ENCODE assay signal across 10 cellular contexts in the genomic region with DNA sequence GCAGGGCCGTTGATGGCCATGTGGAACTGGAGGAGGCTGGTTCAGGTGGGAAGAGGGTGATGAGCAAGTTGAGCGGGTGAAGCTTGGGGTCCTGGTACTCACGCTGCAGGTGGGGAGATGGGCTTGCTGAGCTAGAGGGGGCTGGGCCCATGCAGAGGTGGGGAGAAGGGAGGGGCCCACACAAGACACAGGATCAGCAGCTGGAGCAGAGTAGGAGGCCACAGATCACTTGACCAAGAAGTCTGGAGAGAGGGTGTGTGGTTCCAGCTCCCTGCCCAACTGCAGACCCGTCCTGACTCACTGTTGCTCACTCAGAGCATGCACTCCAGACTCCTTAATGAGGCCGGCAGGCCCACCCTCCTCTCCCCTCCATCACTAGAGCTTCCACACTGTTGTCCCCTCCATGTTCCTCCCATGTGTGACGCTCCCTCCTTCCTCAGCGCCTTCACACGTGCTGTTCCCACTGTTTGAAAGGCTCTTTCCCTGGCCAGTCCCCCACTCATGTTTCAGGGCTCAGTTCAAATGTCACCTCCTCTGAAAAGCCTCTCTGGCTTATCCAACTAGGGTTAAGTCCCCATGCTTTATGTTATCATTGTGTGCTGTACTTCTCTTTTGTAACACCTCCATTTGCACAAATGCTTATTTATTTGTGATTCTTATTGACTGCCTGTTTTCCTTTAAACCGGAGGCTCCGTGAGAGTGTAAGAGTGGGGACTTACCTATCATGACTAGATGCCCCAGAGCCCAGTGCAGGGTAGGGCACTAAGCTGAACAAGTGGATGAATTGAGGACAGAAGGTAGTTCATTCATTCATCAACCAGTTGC. TPM values are rescaled to one million over a fixed set of nuclear protein-coding genes. Genes with fewer than 3 reads are reported as not detected.
A peak's percentile ranks its signal among the peaks of the same experiment; 100 is the strongest.
DNase-seq lines count a peak whose midpoint lies in the region; ATAC-seq and TF ChIP-seq lines count a peak whose summit lies in the region.
"Had no signal": no experiment of that assay in that cellular context is flagged by ENCODE, and none has a peak within 500 bp of the region (broad histone marks: within the 10 kb centered on the region; RNA-seq: fewer than 3 reads in every experiment).

No MANE protein-coding gene starts in this region.

- no peaks in the 10 kb centered on the region for H3K9me2 ChIP-seq in Karpas-422 (replicated peaks; ENCODE audit: insufficient read depth, low read length)

- H2AFZ ChIP-seq in Karpas-422 (ENCODE audit: low read length), result no peak overlapping the region
- no peak overlapping the region for H2AFZ ChIP-seq in mammary epithelial cell (ENCODE audit: low read depth, low read length)

- H3K27me3 Mint-ChIP-seq in naive B cell, result no peaks in the 10 kb centered on the region

- peaks cover 4 to 52% (median 32%) of the 10 kb centered on the region in 11 experiments; a peak in 21 of 22 replicates for H3K36me3 ChIP-seq in BLaER1 treated with 17β-estradiol and CSF1 and Interleukin-3, amounts not matched to agents 10 nM and 100 nM
- H3K36me3 ChIP-seq in Karpas-422 (ENCODE audit: insufficient read depth, low read length) (peaks cover 9% of the 10 kb centered on the region), mammary epithelial cell (ENCODE audit: insufficient read depth, low read length) (peaks cover 2% of the 10 kb centered on the region)

- H3K27me3 ChIP-seq in BLaER1 treated with 17β-estradiol and CSF1 and Interleukin-3, amounts not matched to agents 10 nM and 100 nM, result no peaks in the 10 kb centered on the region
- H3K27me3 ChIP-seq in Karpas-422 (ENCODE audit: low read length) (no peaks in the 10 kb centered on the region), mammary epithelial cell (ENCODE audit: insufficient read depth, low read length) (no peaks in the 10 kb centered on the region)

- peaks cover 57 to 69% (median 64%) of the 10 kb centered on the region in 10 experiments for H3K4me1 ChIP-seq in BLaER1 treated with 17β-estradiol and CSF1 and Interleukin-3, amounts not matched to agents 10 nM and 100 nM
- H3K4me1 ChIP-seq in Karpas-422 (ENCODE audit: low read length) (peaks cover 33% of the 10 kb centered on the region), mammary epithelial cell (ENCODE audit: insufficient read depth, low read length) (peaks cover 25% of the 10 kb centered on the region)

- peaks cover 0 to 7% of the 10 kb centered on the region in 2 donors for H3K36me3 Mint-ChIP-seq in naive B cell

- CTCF ChIA-PET in mammary epithelial cell (lab: Charles Lee; ENCODE audit: low non-redundant PET), result interaction anchor here (0.6 kb wide), 1 partner anchor 576 kb away, joined by 3 read pairs; no protein-coding TSS in a partner anchor

- peak overlapping the region; percentile 88 to 100 (median 98) for H3K4me2 ChIP-seq in BLaER1 treated with 17β-estradiol and CSF1 and Interleukin-3, amounts not matched to agents 10 nM and 100 nM
- H3K4me2 ChIP-seq in Karpas-422 (ENCODE audit: low read depth, low read length, poor library complexity, severe bottlenecking) (peak overlapping the region; percentile 83), mammary epithelial cell (ENCODE audit: insufficient read depth, low read depth, low read length) (peak overlapping the region; percentile 75)

- no peak for TF ChIP-seq CTCF in mammary epithelial cell (conservative IDR thresholded peaks at IDR 0.05 in 1 of 2, IDR thresholded peaks at IDR 0.05 in 1 of 2; ENCODE audit: extremely low read depth in 1 of 2, insufficient read depth in 1 of 2, low read depth in 1 of 2, low read length in 2 of 2)

- H3K9me3 Mint-ChIP-seq in naive B cell, result no peaks in the 10 kb centered on the region

- H3K9ac ChIP-seq in BLaER1 treated with 17β-estradiol and CSF1 and Interleukin-3, amounts not matched to agents 10 nM and 100 nM, result peak overlapping the region; percentile 73 to 95 (median 87); a peak in 21 of 22 replicates
- H3K9ac ChIP-seq in Karpas-422 (ENCODE audit: low read length) (peak overlapping the region; percentile 84), mammary epithelial cell (ENCODE audit: insufficient read depth, low read length) (peak overlapping the region; percentile 83)

- intact Hi-C loops in mammary epithelial cell (cut with micrococcal nuclease), result no loop called here

- in situ Hi-C loops in mammary epithelial cell (cut with MboI; ENCODE audit: low sequenced_read_pairs in 2 of 2), result loop anchor here in 1 of 2 donors (5.0 to 25.0 kb wide), 2 partner anchors 63 to 318 kb away; a partner anchor contains a TSS

- dilution Hi-C loops in mammary epithelial cell (cut with HindIII; ENCODE audit: low sequenced_read_pairs), result no loop called here

- peak overlapping the region; percentile 66 to 98 (median 94) for H3K4me3 ChIP-seq in BLaER1 treated with 17β-estradiol and CSF1 and Interleukin-3, amounts not matched to agents 10 nM and 100 nM
- H3K4me3 ChIP-seq in Karpas-422 (ENCODE audit: low read length) (peak overlapping the region; percentile 96), mammary epithelial cell (replicated peaks in 1 of 3; ENCODE audit: insufficient read depth in 1 of 3, low read depth in 2 of 3, low read length in 3 of 3) (peak overlapping the region; percentile 76 to 94 (median 77))

- peak overlapping the region in 7 of 11 experiments; percentile 13 to 92 (median 87); a peak in 9 of 22 replicates for H3K27ac ChIP-seq in BLaER1 treated with 17β-estradiol and CSF1 and Interleukin-3, amounts not matched to agents 10 nM and 100 nM
- H3K27ac ChIP-seq in Karpas-422 (ENCODE audit: low read length) (no peak overlapping the region), mammary epithelial cell (ENCODE audit: insufficient read depth, low read depth, low read length) (peak overlapping the region; percentile 85)

- WGBS in mammary epithelial cell (ENCODE audit: low coverage, missing lambda C conversion rate), result 69% methylated on average over 9 of the region's 10 CpGs

- H4K20me1 ChIP-seq in BLaER1 treated with 17β-estradiol and CSF1 and Interleukin-3, amounts not matched to agents 10 nM and 100 nM, result peaks cover 0 to 71% (median 56%) of the 10 kb centered on the region in 11 experiments; a peak in 19 of 22 replicates
- H4K20me1 ChIP-seq in Karpas-422 (ENCODE audit: insufficient read depth, low read depth, low read length) (peaks cover 13% of the 10 kb centered on the region; the same call in 1 of the 2 replicates), mammary epithelial cell (ENCODE audit: insufficient read depth, low read length) (no peaks in the 10 kb centered on the region)

- no TSS peak for BruUV-seq in mammary epithelial cell (replicated peaks; lab: Mats Ljungman, UMichigan)

- no peaks in the 10 kb centered on the region for H3K9me3 ChIP-seq in BLaER1 treated with 17β-estradiol and CSF1 and Interleukin-3, amounts not matched to agents 10 nM and 100 nM (replicated peaks in 1 of 11)
- H3K9me3 ChIP-seq in Karpas-422 (ENCODE audit: low read length) (no peaks in the 10 kb centered on the region), mammary epithelial cell (replicated peaks; ENCODE audit: insufficient read depth, low read length) (no peaks in the 10 kb centered on the region)

- DNase-seq in Karpas-422 (no peak), mammary epithelial cell (no peak), naive B cell (no peak), T-helper 9 cell (no peak), mucosa of gallbladder (ENCODE audit: low spot score) (no peak), SHP77 treated with DMSO at 0.1 percent for 48 hours (lab: John Stamatoyannopoulos, UW) (no peak)
- no peak for DNase-seq in activated effector memory CD4-positive, alpha-beta T cell treated with Interleukin-2 at 50 U/mL for 16 hours
- DNase-seq: activated effector memory CD4-positive, alpha-beta T cell treated with anti-CD3 and anti-CD28 coated beads, Interleukin-2, amount 50 U/mL, for 16 hours; NCI-H187 had no signal

- peak overlapping the region; percentile 59 to 97 (median 90) for H3K4me3 Mint-ChIP-seq in naive B cell

- peaks cover 46 to 51% (median 49%) of the 10 kb centered on the region in 3 donors for H3K4me1 Mint-ChIP-seq in naive B cell

- H3K79me2 ChIP-seq in Karpas-422 (ENCODE audit: low read length), result peaks cover 48% of the 10 kb centered on the region
- peaks cover 59% of the 10 kb centered on the region for H3K79me2 ChIP-seq in mammary epithelial cell (ENCODE audit: insufficient read depth, low read length)

- no peak for ATAC-seq in naive B cell (ENCODE audit: low read depth in 2 of 2)

- H3K27ac Mint-ChIP-seq in naive B cell, result peak overlapping the region in 4 of 6 donors; percentile 8 to 88 (median 40)

RNA-seq across cellular contexts. Expression of a gene that starts 2.3 kb away (rescaled TPM):
- total RNA-seq in Karpas-422 (2014; rRNA removed; shearing (Covaris generic); ENCODE audit: low replicate concordance), result 10.4 and 21.2 TPM in 2 replicates
- total RNA-seq in mammary epithelial cell (10 to 100 TPM; 14.7 to 58.0 TPM), mucosa of gallbladder (13.0 TPM)
- polyA plus RNA-seq in mammary epithelial cell (43.1 TPM), naive B cell (ENCODE audit: low read depth in 6 of 6) (10 to 100 TPM; 12.9 to 23.7 (median 14.7) TPM)
- 31.8 TPM for polyA minus RNA-seq in mammary epithelial cell

RNA-seq across cellular contexts. Expression of a gene that starts 11.5 kb away (rescaled TPM):
- not detected in 2 replicates for total RNA-seq in Karpas-422 (2014; rRNA removed; shearing (Covaris generic); ENCODE audit: low replicate concordance)
- total RNA-seq in mammary epithelial cell (not detected), mucosa of gallbladder (0.83 TPM)
- polyA plus RNA-seq in mammary epithelial cell (0.01 TPM), naive B cell (ENCODE audit: low read depth in 6 of 6) (not detected)
- not detected for polyA minus RNA-seq in mammary epithelial cell

RNA-seq across cellular contexts. Expression of a gene that starts 23.1 kb away (rescaled TPM):
- not detected in 2 replicates for total RNA-seq in Karpas-422 (2014; rRNA removed; shearing (Covaris generic); ENCODE audit: low replicate concordance)
- total RNA-seq in mammary epithelial cell, result not detected
- not detected for polyA plus RNA-seq in mammary epithelial cell
- polyA minus RNA-seq in mammary epithelial cell, result not detected
- polyA plus RNA-seq in naive B cell (ENCODE audit: low read depth in 6 of 6), result not detected
- 0.17 TPM for total RNA-seq in mucosa of gallbladder

RNA-seq across cellular contexts. Expression of a gene that starts 59.1 kb away (rescaled TPM):
- not detected in 2 replicates for total RNA-seq in Karpas-422 (2014; rRNA removed; shearing (Covaris generic); ENCODE audit: low replicate concordance)
- not detected for total RNA-seq in mammary epithelial cell
- polyA plus RNA-seq in mammary epithelial cell, result not detected
- 2.9 TPM for polyA minus RNA-seq in mammary epithelial cell
- not detected for polyA plus RNA-seq in naive B cell (ENCODE audit: low read depth in 6 of 6)
- not detected for total RNA-seq in mucosa of gallbladder
